14 cellular contexts compared by ENCODE assay signal in genomic region chr6:89347825-89348224, GRCh38. TPM values are rescaled to one million over a fixed set of nuclear protein-coding genes. Genes with fewer than 3 reads are reported as not detected.
DNase-seq lines count a peak whose midpoint lies in the region; ATAC-seq, FAIRE-seq and TF ChIP-seq lines count a peak whose summit lies in the region.
"Had no signal": no experiment of that assay in that cellular context is flagged by ENCODE, and none has a peak within 500 bp of the region (broad histone marks: within the 10 kb centered on the region; RNA-seq: fewer than 3 reads in every experiment).

No MANE protein-coding gene starts in this region.

- no peaks in the 10 kb centered on the region; the same call in 1 of the 2 replicates for H3K36me3 ChIP-seq in BLaER1
- no peaks in the 10 kb centered on the region for H3K36me3 ChIP-seq in adrenal gland (replicated peaks in 1 of 2)
- H3K36me3 ChIP-seq: tibial nerve had no signal

- DNase-seq in HL-60 (ENCODE audit: low read depth in 1 of 2, low spot score in 1 of 2): peak in 1 of 2 experiments; percentile 52
- peak in 1 of 7 donors; percentile 41 for DNase-seq in adrenal gland
- DNase-seq in kidney glomerular epithelial cell (lab: John Stamatoyannopoulos, UW): peak; percentile 69
- no peak for DNase-seq in D721Med (ENCODE audit: insufficient read length, low spot score)
- no peak for DNase-seq in GM13977 (ENCODE audit: low spot score)
- DNase-seq: activated CD4-positive, alpha-beta T cell treated with anti-CD3 and anti-CD28 coated beads, Interleukin-2, amount 50 U/mL, for 1 hour; naive B cell; NCI-H1048; stimulated activated CD4-positive, alpha-beta T cell treated with anti-CD3 and anti-CD28 coated beads, Interleukin-4, amount 100 ng/mL, for 24 hours had no signal

- H3K27ac ChIP-seq in BLaER1 (peak overlapping the region; percentile 98; the same call in 1 of the 2 replicates), HL-60 (replicated peaks) (peak overlapping the region; percentile 31), adrenal gland (peak overlapping the region in 3 of 5 donors; percentile 6 to 43 (median 14))

- TF ChIP-seq POLR2A in adrenal gland (IDR thresholded peaks at IDR 0.05): no peak

- FAIRE-seq in D721Med (lab: Jason Lieb, UNC): no peak
- FAIRE-seq: frontal cortex had no signal

- H3K9ac ChIP-seq in BLaER1: no peak overlapping the region

- in situ Hi-C loops in GM13977 (cut with MboI; ENCODE audit: low pct_unique_long_range_greater_than_20kb, low sequenced_read_pairs, unreplicated experiment): no loop called here

- H3K9me3 ChIP-seq in BLaER1: no peaks in the 10 kb centered on the region
- H3K9me3 ChIP-seq in adrenal gland (replicated peaks in 1 of 3): no peaks in the 10 kb centered on the region
- H3K9me3 ChIP-seq: tibial nerve had no signal

- 0 out of 2 replicates have a peak overlapping the region, but pooled peaks have one; percentile 11 for H3K4me3 ChIP-seq in BLaER1
- no peak overlapping the region for H3K4me3 ChIP-seq in HL-60 (replicated peaks; ENCODE audit: insufficient read depth, low read length)
- H3K4me3 ChIP-seq in adrenal gland: no peak overlapping the region
- H3K4me3 ChIP-seq: tibial nerve had no signal

- intact Hi-C loops in adrenal gland (cut with DNase I): loop anchor here in 1 of 2 donors (10.0 kb wide), 1 partner anchor 653 kb away; no protein-coding TSS in a partner anchor

- TF ChIP-seq CTCF in HL-60 (IDR thresholded peaks at IDR 0.05; ENCODE audit: insufficient read depth, low read length): no peak
- TF ChIP-seq CTCF in adrenal gland (IDR thresholded peaks at IDR 0.05): no peak
- TF ChIP-seq CTCF in D721Med (IDR thresholded peaks at IDR 0.05; ENCODE audit: insufficient read depth, missing control alignments): no peak
- TF ChIP-seq CTCF in GM13977 (IDR thresholded peaks at IDR 0.05; ENCODE audit: extremely low read depth, insufficient read depth, missing control alignments): no peak

- H3K4me1 ChIP-seq in BLaER1 (peaks cover 45% of the 10 kb centered on the region), adrenal gland (replicated peaks in 1 of 2) (peaks cover 35 to 54% of the 10 kb centered on the region in 2 donors)

- no peak for ATAC-seq in HG02571 (IDR thresholded peaks at IDR 0.05; ENCODE audit: unreplicated experiment)
- ATAC-seq in GM21367 (IDR thresholded peaks at IDR 0.05; ENCODE audit: unreplicated experiment): no peak

- peak overlapping the region; percentile 78 for H3K4me2 ChIP-seq in BLaER1

- H4K20me1 ChIP-seq in BLaER1: peaks cover 66% of the 10 kb centered on the region

- 43 to 64% (median 60%) methylated on average over 2 of the region's 2 CpGs for WGBS in adrenal gland, 4 donors

- no peaks in the 10 kb centered on the region for H3K27me3 ChIP-seq in BLaER1
- H3K27me3 ChIP-seq in HL-60 (ENCODE audit: insufficient read depth, poor library complexity, severe bottlenecking): no peaks in the 10 kb centered on the region
- no peaks in the 10 kb centered on the region for H3K27me3 ChIP-seq in adrenal gland
- H3K27me3 ChIP-seq: tibial nerve had no signal

RNA-seq across cellular contexts. Expression of gene UBE2J1, which starts 4.7 kb away (rescaled TPM):
- total RNA-seq in adrenal gland: 10 to 100 TPM; 27.9 to 55.4 (median 37.9) TPM
- 10 to 100 TPM; 18.4 to 65.6 (median 22.4) TPM for polyA plus RNA-seq in adrenal gland

RNA-seq across cellular contexts. Expression of gene GABRR2, which starts 32.7 kb away (rescaled TPM):
- total RNA-seq in adrenal gland: under 1 TPM in 6 of 8 donors, not detected in 2; 0.44 to 0.83 (median 0.79) TPM
- under 1 TPM; 0.17 to 0.48 (median 0.42) TPM for polyA plus RNA-seq in adrenal gland

Comparison
In these comparisons a context has a peak if more than half of its experiments do, and no peak if none do; other contexts are left out.
1. H3K27ac ChIP-seq: peak in every context shown above with its lines; median percentile 98 in BLaER1; 31 in HL-60; 14 in adrenal gland.